15 cellular contexts compared by ENCODE assay signal in genomic region chr2:31434911-31435310, GRCh38. TPM values are rescaled to one million over a fixed set of nuclear protein-coding genes. Genes with fewer than 3 reads are reported as not detected.
DNase-seq lines count a peak whose midpoint lies in the region; ATAC-seq, FAIRE-seq and TF ChIP-seq lines count a peak whose summit lies in the region.
"Had no signal": no experiment of that assay in that cellular context is flagged by ENCODE, and none has a peak within 500 bp of the region (broad histone marks: within the 10 kb centered on the region; RNA-seq: fewer than 3 reads in every experiment).

No MANE protein-coding gene starts in this region.

- no peak overlapping the region for H3K27ac Mint-ChIP-seq in Calu3 (ENCODE audit: unreplicated experiment)
- H3K27ac Mint-ChIP-seq in astrocyte (ENCODE audit: unreplicated experiment) = no peak overlapping the region
- H3K27ac Mint-ChIP-seq: activated naive CD8-positive, alpha-beta T cell treated with anti-CD3 and anti-CD28 coated beads, Interleukin-2, amount 10 ng/mL, durations not matched to agents 7 days and 5 days had no signal

- H2BK15ac ChIP-seq in IMR-90 (ENCODE audit: low read depth, low read length) = no peak overlapping the region

- no peak overlapping the region for H3K9ac ChIP-seq in IMR-90 (ENCODE audit: low read depth, low read length)
- H3K9ac ChIP-seq in astrocyte (ENCODE audit: low read length) = no peak overlapping the region

- H2AK5ac ChIP-seq in IMR-90 (ENCODE audit: low read depth, low read length) = no peak overlapping the region

- H3K4me1 Mint-ChIP-seq in Calu3 (ENCODE audit: low read depth, unreplicated experiment) (peaks cover 8% of the 10 kb centered on the region), astrocyte (ENCODE audit: low read depth, unreplicated experiment) (peaks cover 2% of the 10 kb centered on the region)

- H3K36me3 ChIP-seq in IMR-90 (ENCODE audit: control insufficient read depth, insufficient read depth, low read length) = no peaks in the 10 kb centered on the region
- no peaks in the 10 kb centered on the region for H3K36me3 ChIP-seq in astrocyte (ENCODE audit: insufficient read depth, low read length)
- H3K36me3 ChIP-seq: MG63 had no signal

- TF ChIP-seq RAD21 in IMR-90 (IDR thresholded peaks at IDR 0.05; ENCODE audit: low read length) = peak; percentile 61

- POLR2A ChIA-PET in IMR-90 (lab: Charles Lee; ENCODE audit: unreplicated experiment) = no interaction called here

- H4K20me1 ChIP-seq in IMR-90 (ENCODE audit: insufficient read depth, low read length) (no peaks in the 10 kb centered on the region), astrocyte (ENCODE audit: insufficient read depth, low read length) (no peaks in the 10 kb centered on the region)

- no peak for FAIRE-seq in astrocyte (lab: Jason Lieb, UNC)
- no peak for FAIRE-seq in urothelium cell line (lab: Jason Lieb, UNC)
- FAIRE-seq: TTC549 had no signal

- no peaks in the 10 kb centered on the region for H3K79me2 ChIP-seq in astrocyte (ENCODE audit: insufficient read depth, low read length)

- peak; percentile 46 for TF ChIP-seq CTCF in Calu3 (IDR thresholded peaks at IDR 0.05; ENCODE audit: unreplicated experiment)
- TF ChIP-seq CTCF in IMR-90 (conservative IDR thresholded peaks at IDR 0.05; ENCODE audit: low read depth, low read length) = peak; percentile 41
- TF ChIP-seq CTCF in astrocyte (IDR thresholded peaks at IDR 0.05; ENCODE audit: insufficient read depth, low read depth, low read length) = peak; percentile 38

- H3K79me1 ChIP-seq in IMR-90 (ENCODE audit: low read depth in 1 of 2, low read length in 2 of 2) = no peaks in the 10 kb centered on the region

- ATAC-seq in IMR-90 (ENCODE audit: low read depth) (peak; percentile 42), GM18520 (IDR thresholded peaks at IDR 0.05; ENCODE audit: unreplicated experiment) (no peak), GM18873 (IDR thresholded peaks at IDR 0.05; ENCODE audit: low FRiP score, unreplicated experiment) (no peak)

- dilution Hi-C loops in IMR-90 (cut with HindIII; ENCODE audit: low sequenced_read_pairs, unreplicated experiment) = no loop called here

- no peak overlapping the region for H4K8ac ChIP-seq in IMR-90 (ENCODE audit: low read depth in 2 of 2, low read length in 2 of 2)

- H4K91ac ChIP-seq in IMR-90 (ENCODE audit: insufficient read depth, low read depth, low read length) = no peak overlapping the region

- H3K27ac ChIP-seq in IMR-90 (ENCODE audit: insufficient read depth, low read length) (no peak overlapping the region), astrocyte (ENCODE audit: low read depth, low read length) (no peak overlapping the region)

- H3K18ac ChIP-seq in IMR-90 (ENCODE audit: low read depth, low read length) = no peak overlapping the region

- CTCF ChIA-PET in Calu3 (lab: Charles Lee) = no interaction called here
- CTCF ChIA-PET in IMR-90 (lab: Yijun Ruan, JAX) = no interaction called here

- DNase-seq in Calu3 = peak; percentile 48
- DNase-seq in IMR-90 = peak; percentile 17
- DNase-seq in astrocyte (ENCODE audit: low read depth) = no peak
- peak; percentile 6 for DNase-seq in kidney glomerular epithelial cell (lab: John Stamatoyannopoulos, UW)
- no peak for DNase-seq in Kasumi-1 (lab: John Stamatoyannopoulos, UW)
- no peak for DNase-seq in urothelium cell line (ENCODE audit: low spot score)
- DNase-seq: activated naive CD8-positive, alpha-beta T cell treated with anti-CD3 and anti-CD28 coated beads, Interleukin-2, amount 10 ng/mL, durations not matched to agents 7 days and 5 days; effector CD8-positive, alpha-beta T cell; MG63; NCI-H2227 treated with DMSO at 0.1 percent for 48 hours; substantia nigra had no signal

- intact Hi-C loops in Calu3 (cut with micrococcal nuclease; ENCODE audit: unreplicated experiment) = loop anchor here (5.0 kb wide), 1 partner anchor 203 kb away; the partner anchor contains the start of gene EHD3
- intact Hi-C loops in IMR-90 (cut with micrococcal nuclease) = loop anchor here (10.0 kb wide), 1 partner anchor 720 kb away; no protein-coding TSS in a partner anchor

- H3K9me1 ChIP-seq in IMR-90 (ENCODE audit: insufficient read depth, low read length) = no peaks in the 10 kb centered on the region

- H3K36me3 Mint-ChIP-seq in Calu3 (ENCODE audit: insufficient read depth, unreplicated experiment) = no peaks in the 10 kb centered on the region
- no peaks in the 10 kb centered on the region for H3K36me3 Mint-ChIP-seq in astrocyte (ENCODE audit: low read depth, unreplicated experiment)
- H3K36me3 Mint-ChIP-seq: activated naive CD8-positive, alpha-beta T cell treated with anti-CD3 and anti-CD28 coated beads, Interleukin-2, amount 10 ng/mL, durations not matched to agents 7 days and 5 days had no signal

- H3K56ac ChIP-seq in IMR-90 (ENCODE audit: extremely low read depth, insufficient read depth, low read length) = no peak overlapping the region

- no peak overlapping the region for H3K14ac ChIP-seq in IMR-90 (replicated peaks; ENCODE audit: low read depth, low read length)

- TF ChIP-seq POLR2A in IMR-90 (IDR thresholded peaks at IDR 0.05; ENCODE audit: low read depth, low read length) = no peak

- H3K23ac ChIP-seq in IMR-90 (ENCODE audit: low read depth, low read length) = no peak overlapping the region

- H2AFZ ChIP-seq in IMR-90 (replicated peaks; ENCODE audit: low read length, poor library complexity) = no peak overlapping the region
- H2AFZ ChIP-seq in astrocyte (ENCODE audit: low read depth, low read length) = no peak overlapping the region

- H3K27me3 ChIP-seq in IMR-90 (ENCODE audit: control insufficient read depth, insufficient read depth, low read length) (no peaks in the 10 kb centered on the region; the same call in 1 of the 2 replicates), astrocyte (ENCODE audit: insufficient read depth, low read length) (no peaks in the 10 kb centered on the region)
- H3K27me3 ChIP-seq: MG63 had no signal

- WGBS in IMR-90 (ENCODE audit: extremely low coverage in 2 of 2, insufficient read length in 1 of 2), 2 experiments = 40% methylated on average over 2 of the region's 3 CpGs; no CpG with 5 or more reads in 1 of the 2 experiments

- no peak overlapping the region for H2BK20ac ChIP-seq in IMR-90 (ENCODE audit: low read depth, low read length)

- no peak overlapping the region for H3K4ac ChIP-seq in IMR-90 (ENCODE audit: low read depth, low read length)

- no peak overlapping the region for H4K5ac ChIP-seq in IMR-90 (ENCODE audit: low read depth, low read length)

- H3K4me3 ChIP-seq in IMR-90 (ENCODE audit: insufficient read depth, low read depth, low read length) (no peak overlapping the region), astrocyte (ENCODE audit: insufficient read depth, low read depth, low read length) (no peak overlapping the region)
- H3K4me3 ChIP-seq: MG63 had no signal

- H3K4me2 ChIP-seq in IMR-90 (ENCODE audit: low read depth, low read length) (no peak overlapping the region), astrocyte (ENCODE audit: low read length) (no peak overlapping the region)

- no peaks in the 10 kb centered on the region for H3K9me3 Mint-ChIP-seq in Calu3 (ENCODE audit: low read depth, unreplicated experiment)
- H3K9me3 Mint-ChIP-seq in astrocyte (ENCODE audit: unreplicated experiment) = peaks cover 3% of the 10 kb centered on the region
- H3K9me3 Mint-ChIP-seq: activated naive CD8-positive, alpha-beta T cell treated with anti-CD3 and anti-CD28 coated beads, Interleukin-2, amount 10 ng/mL, durations not matched to agents 7 days and 5 days had no signal

- no peaks in the 10 kb centered on the region for H3K9me3 ChIP-seq in IMR-90 (ENCODE audit: control insufficient read depth, insufficient read depth, low read length)
- no peaks in the 10 kb centered on the region for H3K9me3 ChIP-seq in astrocyte (ENCODE audit: insufficient read depth, low read depth, low read length)

- no peak overlapping the region for H2AK9ac ChIP-seq in IMR-90 (replicated peaks; ENCODE audit: low read depth, low read length, poor library complexity)

- H2BK5ac ChIP-seq in IMR-90 (ENCODE audit: low read depth, low read length, poor library complexity, severe bottlenecking) = no peak overlapping the region

- H3K27me3 Mint-ChIP-seq in Calu3 (ENCODE audit: unreplicated experiment) (no peaks in the 10 kb centered on the region), astrocyte (ENCODE audit: low read depth, unreplicated experiment) (no peaks in the 10 kb centered on the region)
- H3K27me3 Mint-ChIP-seq: activated naive CD8-positive, alpha-beta T cell treated with anti-CD3 and anti-CD28 coated beads, Interleukin-2, amount 10 ng/mL, durations not matched to agents 7 days and 5 days had no signal

- H3K4me3 Mint-ChIP-seq in Calu3 (ENCODE audit: low read depth, unreplicated experiment) = no peak overlapping the region
- no peak overlapping the region for H3K4me3 Mint-ChIP-seq in astrocyte (ENCODE audit: unreplicated experiment)
- H3K4me3 Mint-ChIP-seq: activated naive CD8-positive, alpha-beta T cell treated with anti-CD3 and anti-CD28 coated beads, Interleukin-2, amount 10 ng/mL, durations not matched to agents 7 days and 5 days had no signal

- BruUV-seq in Calu3 (replicated peaks; lab: Mats Ljungman, UMichigan) = no TSS peak
- BruUV-seq in IMR-90 (replicated peaks; lab: Mats Ljungman, UMichigan) = no TSS peak

- H3K4me1 ChIP-seq in IMR-90 (ENCODE audit: control insufficient read depth, insufficient read depth, low read length) = no peaks in the 10 kb centered on the region
- no peaks in the 10 kb centered on the region for H3K4me1 ChIP-seq in astrocyte (ENCODE audit: insufficient read depth, low read length)

- in situ Hi-C loops in IMR-90 (cut with MboI; ENCODE audit: low sequenced_read_pairs) = no loop called here

- H2BK120ac ChIP-seq in IMR-90 (ENCODE audit: low read depth, low read length) = no peak overlapping the region

TF ChIP-seq in IMR-90, 13 proteins besides CTCF, POLR2A, EP300 and RAD21:
- TF ChIP-seq CHD1 (IDR thresholded peaks at IDR 0.05; ENCODE audit: low read depth, low read length) (no peak), NFE2L2 (IDR thresholded peaks at IDR 0.05; ENCODE audit: low read depth, low read length) (no peak), RCOR1 (IDR thresholded peaks at IDR 0.05; ENCODE audit: insufficient replicate concordance, low read length) (no peak), MXI1 (IDR thresholded peaks at IDR 0.05; ENCODE audit: borderline replicate concordance, low read depth, low read length) (no peak), SMC3 (IDR thresholded peaks at IDR 0.05; ENCODE audit: low read depth, low read length) (peak; percentile 45)
TF ChIP-seq in IMR-90: peak in this region for 1.

RNA-seq across cellular contexts. Expression of gene XDH, which starts 20.4 kb away (rescaled TPM):
- total RNA-seq in Calu3 (2022) = 4.2 and 5.6 TPM in 2 replicates
- total RNA-seq in IMR-90 (2012; rRNA removed) = 0.83 and 1.1 TPM in 2 replicates
- polyA plus RNA-seq in IMR-90 (2012; rRNA removed) = 0.46 and 0.80 TPM in 2 replicates
- polyA plus RNA-seq in IMR-90 (2012; cell fraction: cytosol; rRNA removed) = 0.17 and 0.25 TPM in 2 replicates
- 0.45 and 1.1 TPM in 2 replicates for polyA plus RNA-seq in IMR-90 (2012; cell fraction: nucleus; rRNA removed; ENCODE audit: low replicate concordance)
- total RNA-seq in astrocyte = 1.9 and 2.2 TPM in 2 replicates
- total RNA-seq: activated naive CD8-positive, alpha-beta T cell treated with anti-CD3 and anti-CD28 coated beads, Interleukin-2, amount 10 ng/mL, durations not matched to agents 7 days and 5 days; mononuclear cell had no signal

Comparison
In these comparisons a context has a peak if more than half of its experiments do, and no peak if none do; other contexts are left out.
1. DNase-seq: peak in Calu3 (single experiment), IMR-90 (single experiment) and kidney glomerular epithelial cell (single experiment); none in astrocyte (single experiment), Kasumi-1 (0 of 2) and urothelium cell line (single experiment).
2. Peak in every context shown above with its lines, with median percentiles within 50 percentile points of each other: CTCF ChIP-seq.